Comparison of ENCODE assay signal across 35 cellular contexts in genomic region chr6:6399568-6399967, GRCh38.
DNase-seq lines count a peak whose midpoint lies in the region; ATAC-seq, FAIRE-seq and TF ChIP-seq lines count a peak whose summit lies in the region.
"Had no signal": no experiment of that assay in that cellular context is flagged by ENCODE, and none has a peak within 500 bp of the region (broad histone marks: within the 10 kb centered on the region; RNA-seq: fewer than 3 reads in every experiment).

No MANE protein-coding gene starts in this region.

- in situ Hi-C loops in HepG2 (cut with HindIII; ENCODE audit: extremely low pct_ligation_motif_present, low pct_unique_long_range_greater_than_20kb) = no loop called here

- H3K4me1 Mint-ChIP-seq in endodermal cell = peaks cover 3% of the 10 kb centered on the region
- H3K4me1 Mint-ChIP-seq: CD4-positive, alpha-beta memory T cell; CD4-positive, CD25-positive, alpha-beta regulatory T cell; CD8-positive, alpha-beta memory T cell had no signal

- no peaks in the 10 kb centered on the region for H3K36me3 Mint-ChIP-seq in endodermal cell (ENCODE audit: low read depth)
- H3K36me3 Mint-ChIP-seq: CD4-positive, alpha-beta memory T cell; CD4-positive, CD25-positive, alpha-beta regulatory T cell; CD8-positive, alpha-beta memory T cell; CD8-positive, alpha-beta T cell had no signal

- H3K27me3 ChIP-seq in liver (ENCODE audit: control insufficient read depth in 4 of 4, insufficient read depth in 4 of 4, low read length in 3 of 4) (no peaks in the 10 kb centered on the region), HepG2 (ENCODE audit: control insufficient read depth in 1 of 2, insufficient read depth in 2 of 2, low read length in 2 of 2) (no peaks in the 10 kb centered on the region; a peak in 1 of 5 replicates), endodermal cell (ENCODE audit: control insufficient read depth, insufficient read depth, low read length, poor library complexity, severe bottlenecking) (peaks cover 49% of the 10 kb centered on the region)
- H3K27me3 ChIP-seq: BE2C, BLaER1 had no signal

- H3K4me3 Mint-ChIP-seq in endodermal cell = no peak overlapping the region
- H3K4me3 Mint-ChIP-seq: B cell; CD14-positive monocyte; CD4-positive, alpha-beta memory T cell; CD4-positive, alpha-beta T cell; CD4-positive, CD25-positive, alpha-beta regulatory T cell; CD8-positive, alpha-beta memory T cell; CD8-positive, alpha-beta T cell had no signal

- H3K27ac Mint-ChIP-seq in endodermal cell = no peak overlapping the region
- H3K27ac Mint-ChIP-seq: B cell; CD14-positive monocyte; CD4-positive, alpha-beta memory T cell; CD4-positive, alpha-beta T cell; CD4-positive, CD25-positive, alpha-beta regulatory T cell; CD8-positive, alpha-beta memory T cell; CD8-positive, alpha-beta T cell had no signal

- no peak for TF ChIP-seq EP300 in HepG2 (IDR thresholded peaks at IDR 0.05; ENCODE audit: low read depth in 2 of 2, low read length in 2 of 2)
- no peak for TF ChIP-seq EP300 in HepG2 (CRISPR knock-in tag; IDR thresholded peaks at IDR 0.05; ENCODE audit: borderline replicate concordance)

- no peak for FAIRE-seq in HepG2 (lab: Jason Lieb, UNC)
- FAIRE-seq: A204.1, A549, D721Med had no signal

- no peak overlapping the region for H3K4me3 ChIP-seq in liver (ENCODE audit: low read depth in 1 of 3, low read length in 3 of 3)
- H3K4me3 ChIP-seq in HepG2 (replicated peaks in 1 of 3; ENCODE audit: insufficient read depth in 1 of 3, low read depth in 2 of 3, low read length in 3 of 3) = no peak overlapping the region
- H3K4me3 ChIP-seq in endodermal cell (ENCODE audit: low read length) = no peak overlapping the region
- H3K4me3 ChIP-seq: A549; BLaER1; BLaER1 treated with 17β-estradiol and CSF1 and Interleukin-3, amounts not matched to agents 10 nM and 100 nM had no signal

- no peaks in the 10 kb centered on the region for H4K20me1 ChIP-seq in HepG2 (ENCODE audit: insufficient read depth, low read length)
- H4K20me1 ChIP-seq: BLaER1; BLaER1 treated with 17β-estradiol and CSF1 and Interleukin-3, amounts not matched to agents 10 nM and 100 nM had no signal

- no TSS peak for BruUV-seq in HepG2 (replicated peaks; lab: Mats Ljungman, UMichigan)

- TF ChIP-seq RAD21 in liver (IDR thresholded peaks at IDR 0.05) = no peak
- no peak for TF ChIP-seq RAD21 in HepG2 (CRISPR knock-in tag; IDR thresholded peaks at IDR 0.05)

- TF ChIP-seq CTCF in liver (IDR thresholded peaks at IDR 0.05; ENCODE audit: low read depth, low read length, missing input control) = no peak
- no peak for TF ChIP-seq CTCF in HepG2 (CRISPR knock-in tag; IDR thresholded peaks at IDR 0.05)
- TF ChIP-seq CTCF in endodermal cell (conservative IDR thresholded peaks at IDR 0.05) = no peak

- CTCF ChIA-PET in HepG2 (lab: Yijun Ruan, JAX; ENCODE audit: low intra/inter-chr PET ratio, low total read pairs) = no interaction called here

- H3K4me2 ChIP-seq in HepG2 (ENCODE audit: low read depth, low read length) = no peak overlapping the region
- H3K4me2 ChIP-seq: A549; BLaER1; BLaER1 treated with 17β-estradiol and CSF1 and Interleukin-3, amounts not matched to agents 10 nM and 100 nM had no signal

- H3K9ac ChIP-seq in liver (ENCODE audit: low read depth in 1 of 2, low read length in 2 of 2) (no peak overlapping the region), HepG2 (ENCODE audit: insufficient read depth, low read depth, low read length) (no peak overlapping the region), endodermal cell (ENCODE audit: extremely low read depth, low read length, poor library complexity, severe bottlenecking) (no peak overlapping the region)
- H3K9ac ChIP-seq: BLaER1; BLaER1 treated with 17β-estradiol and CSF1 and Interleukin-3, amounts not matched to agents 10 nM and 100 nM had no signal

- H3K27ac ChIP-seq in liver (ENCODE audit: low read depth in 1 of 2, low read length in 2 of 2) = no peak overlapping the region
- H3K27ac ChIP-seq in HepG2 (ENCODE audit: extremely low read length, insufficient read depth, low read length) = no peak overlapping the region
- no peak overlapping the region for H3K27ac ChIP-seq in endodermal cell (ENCODE audit: low read depth, low read length)
- H3K27ac ChIP-seq: 22Rv1; A549; BLaER1; BLaER1 treated with 17β-estradiol and CSF1 and Interleukin-3, amounts not matched to agents 10 nM and 100 nM; C4-2B had no signal

- POLR2A ChIA-PET in HepG2 (lab: Yijun Ruan, JAX) = no interaction called here

- no peaks in the 10 kb centered on the region for H3K79me2 ChIP-seq in HepG2 (ENCODE audit: insufficient read depth, low read length)

- no peaks in the 10 kb centered on the region for H3K9me3 Mint-ChIP-seq in endodermal cell
- H3K9me3 Mint-ChIP-seq: CD4-positive, alpha-beta T cell; CD8-positive, alpha-beta T cell had no signal

- TF ChIP-seq POLR2A in HepG2 (IDR thresholded peaks at IDR 0.05; ENCODE audit: insufficient read depth in 1 of 2, low read depth in 2 of 2, low read length in 2 of 2) = no peak

- H2AFZ ChIP-seq in HepG2 (ENCODE audit: low read length) = no peak overlapping the region

- H3K9me3 ChIP-seq in liver (ENCODE audit: control insufficient read depth in 4 of 4, low read length in 3 of 4) (no peaks in the 10 kb centered on the region), HepG2 (ENCODE audit: low read length) (no peaks in the 10 kb centered on the region), endodermal cell (ENCODE audit: control insufficient read depth, low read length) (no peaks in the 10 kb centered on the region)
- H3K9me3 ChIP-seq: A549, BE2C, BLaER1, Caco-2 had no signal

- DNase-seq in HepG2 (ENCODE audit: low spot score) = no peak
- DNase-seq in endodermal cell = peak; percentile 3
- no peak for DNase-seq in left lobe of liver (ENCODE audit: low spot score)
- DNase-seq: 8988T; ACHN; AML-193; BE2C; C1 segment of cervical spinal cord; Caco-2; Calu3; CD4-positive, alpha-beta memory T cell; CD4-positive, alpha-beta T cell; CD4-positive, CD25-positive, alpha-beta regulatory T cell; CD8-positive, alpha-beta memory T cell; CD8-positive, alpha-beta T cell; COR-L47; DMS 273 treated with DMSO at 0.1 percent for 48 hours; DMS153; DMS53; DMS79; DMS79 treated with DMSO at 0.1 percent for 48 hours; DND-41; EL had no signal

- no peaks in the 10 kb centered on the region for H3K36me3 ChIP-seq in liver (ENCODE audit: control insufficient read depth in 4 of 4, insufficient read depth in 3 of 4, low read depth in 1 of 4, low read length in 3 of 4)
- no peaks in the 10 kb centered on the region for H3K36me3 ChIP-seq in HepG2 (replicated peaks in 1 of 2; ENCODE audit: control insufficient read depth in 1 of 2, insufficient read depth in 2 of 2, low read length in 2 of 2)
- H3K36me3 ChIP-seq in endodermal cell (ENCODE audit: control insufficient read depth, insufficient read depth, low read length) = no peaks in the 10 kb centered on the region
- H3K36me3 ChIP-seq: BE2C; BLaER1; BLaER1 treated with 17β-estradiol and CSF1 and Interleukin-3, amounts not matched to agents 10 nM and 100 nM had no signal

- peaks cover 0 to 13% (median 2%) of the 10 kb centered on the region in 4 donors for H3K4me1 ChIP-seq in liver (ENCODE audit: control insufficient read depth in 4 of 4, insufficient read depth in 4 of 4, low read length in 3 of 4)
- H3K4me1 ChIP-seq in HepG2 (ENCODE audit: insufficient read depth, low read length) = no peaks in the 10 kb centered on the region
- no peaks in the 10 kb centered on the region for H3K4me1 ChIP-seq in endodermal cell (ENCODE audit: control insufficient read depth, insufficient read depth, low read length)
- H3K4me1 ChIP-seq: A549, BE2C, Caco-2 had no signal

- 41% methylated on average over 2 of the region's 2 CpGs for WGBS in liver
- 0% methylated on average over 2 of the region's 2 CpGs for WGBS in HepG2 (ENCODE audit: low lambda C conversion rate)
- 83 to 92% methylated on average over 1 to 2 of the region's 2 CpGs for WGBS in endodermal cell (ENCODE audit: insufficient coverage in 1 of 2, insufficient read length in 1 of 2), 2 experiments

- ATAC-seq in HepG2 (no peak), left lobe of liver (peak; percentile 70), HG03439 (IDR thresholded peaks at IDR 0.05; ENCODE audit: unreplicated experiment) (no peak), GM19463 (IDR thresholded peaks at IDR 0.05; ENCODE audit: unreplicated experiment) (no peak)
- ATAC-seq: A549; CD8-positive, alpha-beta T cell had no signal

- H3K27me3 Mint-ChIP-seq in endodermal cell (ENCODE audit: insufficient read depth) = peaks cover 19% of the 10 kb centered on the region
- H3K27me3 Mint-ChIP-seq: CD4-positive, CD25-positive, alpha-beta regulatory T cell had no signal

- intact Hi-C loops in HepG2 (cut with micrococcal nuclease; ENCODE audit: unreplicated experiment) = no loop called here

TF ChIP-seq in liver, 16 proteins besides CTCF, POLR2A, EP300 and RAD21 (continues in another document):
- no peak for TF ChIP-seq SP1 (IDR thresholded peaks at IDR 0.05)
- peak in 1 of 2 donors; percentile 70 for TF ChIP-seq HNF4A (conservative IDR thresholded peaks at IDR 0.05)
- TF ChIP-seq, protein P1, sequence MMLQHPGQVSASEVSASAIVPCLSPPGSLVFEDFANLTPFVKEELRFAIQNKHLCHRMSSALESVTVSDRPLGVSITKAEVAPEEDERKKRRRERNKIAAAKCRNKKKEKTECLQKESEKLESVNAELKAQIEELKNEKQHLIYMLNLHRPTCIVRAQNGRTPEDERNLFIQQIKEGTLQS (IDR thresholded peaks at IDR 0.05) = no peak
- TF ChIP-seq TAF1 (conservative IDR thresholded peaks at IDR 0.05) = no peak
- TF ChIP-seq GABPA (IDR thresholded peaks at IDR 0.05 in 1 of 2, conservative IDR thresholded peaks at IDR 0.05 in 1 of 2) = no peak
- TF ChIP-seq RXRA (IDR thresholded peaks at IDR 0.05) = peak in 1 of 2 donors; percentile 56
- TF ChIP-seq HNF4G (IDR thresholded peaks at IDR 0.05) = no peak
- TF ChIP-seq JUND (IDR thresholded peaks at IDR 0.05) = no peak
- no peak for TF ChIP-seq NR2F2 (IDR thresholded peaks at IDR 0.05)
- TF ChIP-seq EGR1 (IDR thresholded peaks at IDR 0.05; ENCODE audit: low read depth in 2 of 2) = no peak
- peak; percentile 46 for TF ChIP-seq YY1 (IDR thresholded peaks at IDR 0.05)

TF ChIP-seq in HepG2, 621 proteins besides CTCF, POLR2A, EP300 and RAD21 (continues in another document):
- no peak for TF ChIP-seq KDM3A (CRISPR knock-in tag; IDR thresholded peaks at IDR 0.05; ENCODE audit: low read depth)
- TF ChIP-seq, protein P2, sequence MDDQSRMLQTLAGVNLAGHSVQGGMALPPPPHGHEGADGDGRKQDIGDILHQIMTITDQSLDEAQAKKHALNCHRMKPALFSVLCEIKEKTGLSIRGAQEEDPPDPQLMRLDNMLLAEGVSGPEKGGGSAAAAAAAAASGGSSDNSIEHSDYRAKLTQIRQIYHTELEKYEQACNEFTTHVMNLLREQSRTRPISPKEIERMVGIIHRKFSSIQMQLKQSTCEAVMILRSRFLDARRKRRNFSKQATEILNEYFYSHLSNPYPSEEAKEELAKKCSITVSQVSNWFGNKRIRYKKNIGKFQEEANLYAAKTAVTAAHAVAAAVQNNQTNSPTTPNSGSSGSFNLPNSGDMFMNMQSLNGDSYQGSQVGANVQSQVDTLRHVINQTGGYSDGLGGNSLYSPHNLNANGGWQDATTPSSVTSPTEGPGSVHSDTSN (CRISPR knock-in tag; IDR thresholded peaks at IDR 0.05; ENCODE audit: borderline replicate concordance) = no peak
- no peak for TF ChIP-seq PTBP1 (IDR thresholded peaks at IDR 0.05; ENCODE audit: low read depth, low read length, poor library complexity, severe bottlenecking)
- TF ChIP-seq TRIM24 (CRISPR knock-in tag; IDR thresholded peaks at IDR 0.05) = no peak
- TF ChIP-seq NBN (conservative IDR thresholded peaks at IDR 0.05) = no peak
